In the genomic region with DNA sequence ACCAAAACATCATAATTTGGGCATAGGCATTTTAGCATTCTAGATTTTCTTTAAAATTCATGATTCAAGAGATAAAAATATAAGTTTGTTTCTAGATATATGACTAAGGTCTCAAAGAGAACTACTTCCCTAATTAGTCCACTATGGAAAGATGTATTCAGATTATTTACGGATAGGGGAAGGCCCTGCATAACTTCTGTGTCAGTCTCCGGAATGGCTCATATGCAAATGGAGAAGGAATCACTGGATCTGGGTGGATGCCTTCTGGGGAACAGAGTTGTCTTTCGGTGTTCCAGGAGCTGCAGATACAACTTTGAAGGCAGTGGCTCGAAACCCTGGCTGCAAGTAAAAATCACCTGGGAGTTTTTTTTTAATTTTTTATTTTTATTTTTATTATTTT, we compare ENCODE assay signal across 38 cellular contexts. TPM values are rescaled to one million over a fixed set of nuclear protein-coding genes. Genes with fewer than 3 reads are reported as not detected.
"Had no signal": no experiment of that assay in that cellular context is flagged by ENCODE, and none has a peak within 500 bp of the region (broad histone marks: within the 10 kb centered on the region; RNA-seq: fewer than 3 reads in every experiment).

No MANE protein-coding gene starts in this region.

- H3K27ac Mint-ChIP-seq: activated naive CD4-positive, alpha-beta T cell treated with anti-CD3 and anti-CD28 coated beads for 36 hours; activated naive CD8-positive, alpha-beta T cell treated with anti-CD3 and anti-CD28 coated beads, Interleukin-2, amount 10 ng/mL, durations not matched to agents 7 days and 5 days; activated T-helper 1 cell treated with anti-CD3 and anti-CD28 coated beads, Interleukin-12 subunit alpha, Interleukin-12 subunit beta, Interleukin-2, Interleukin-4 antibody, amounts not matched to agents 30 ng/mL and 10 ng/mL and 1 ng/mL, durations not matched to agents 14 hours and 24 hours and 36 hours; effector memory CD8-positive, alpha-beta T cell; neural progenitor cell; T-helper 2 cell treated with Interferon-gamma antibody and Interleukin-4, amounts not matched to agents 5 μg/mL and 100 μg/mL, for 36 hours had no signal

- H3K9me3 ChIP-seq: ascending aorta, lower lobe of right lung, right atrium auricular region, thyroid gland had no signal

- H3K4me2 ChIP-seq: neural progenitor cell had no signal

- H3K36me3 ChIP-seq: ascending aorta, brain microvascular endothelial cell, lower lobe of right lung, neural progenitor cell, right atrium auricular region, thyroid gland had no signal

- H3K36me3 Mint-ChIP-seq: activated naive CD8-positive, alpha-beta T cell treated with anti-CD3 and anti-CD28 coated beads, Interleukin-2, amount 10 ng/mL, durations not matched to agents 7 days and 5 days; natural killer cell; neural progenitor cell; stimulated activated memory B cell treated with anti-CD40 and anti-IgM and Interleukin-4, amounts not matched to agents 10 μg/mL and 1 μg/mL and 100 μg/mL, for 72 hours had no signal

- H3K9me3 Mint-ChIP-seq: activated naive CD4-positive, alpha-beta T cell treated with anti-CD3 and anti-CD28 coated beads for 36 hours; activated naive CD8-positive, alpha-beta T cell treated with anti-CD3 and anti-CD28 coated beads, Interleukin-2, amount 10 ng/mL, durations not matched to agents 7 days and 5 days; activated T-helper 1 cell treated with anti-CD3 and anti-CD28 coated beads, Interleukin-12 subunit alpha, Interleukin-12 subunit beta, Interleukin-2, Interleukin-4 antibody, amounts not matched to agents 30 ng/mL and 10 ng/mL and 1 ng/mL, durations not matched to agents 14 hours and 24 hours and 36 hours; effector memory CD8-positive, alpha-beta T cell; natural killer cell; T-helper 2 cell treated with Interferon-gamma antibody and Interleukin-4, amounts not matched to agents 5 μg/mL and 100 μg/mL, for 36 hours had no signal

- H3K4me3 ChIP-seq: ascending aorta, coronary artery, lower lobe of right lung, neural progenitor cell, right atrium auricular region, smooth muscle cell, thyroid gland had no signal

- H3K4me3 Mint-ChIP-seq: activated naive CD4-positive, alpha-beta T cell treated with anti-CD3 and anti-CD28 coated beads for 36 hours; activated naive CD8-positive, alpha-beta T cell treated with anti-CD3 and anti-CD28 coated beads, Interleukin-2, amount 10 ng/mL, durations not matched to agents 7 days and 5 days; activated T-helper 1 cell treated with anti-CD3 and anti-CD28 coated beads, Interleukin-12 subunit alpha, Interleukin-12 subunit beta, Interleukin-2, Interleukin-4 antibody, amounts not matched to agents 30 ng/mL and 10 ng/mL and 1 ng/mL, durations not matched to agents 14 hours and 24 hours and 36 hours; effector memory CD8-positive, alpha-beta T cell; natural killer cell; neural progenitor cell; stimulated activated memory B cell treated with anti-CD40 and anti-IgM and Interleukin-4, amounts not matched to agents 10 μg/mL and 1 μg/mL and 100 μg/mL, for 72 hours; stimulated activated naive CD8-positive, alpha-beta T cell treated with anti-CD3 and anti-CD28 coated beads, Interleukin-15, amount 100 ng/mL, for 72 hours; T-helper 2 cell treated with Interferon-gamma antibody and Interleukin-4, amounts not matched to agents 5 μg/mL and 100 μg/mL, for 36 hours had no signal

- H3K4me1 ChIP-seq: ascending aorta, neural progenitor cell, right atrium auricular region had no signal

- H3K9ac ChIP-seq: neural progenitor cell had no signal

- DNase-seq: activated CD4-positive, alpha-beta T cell treated with anti-CD3 and anti-CD28 coated beads for 4 hours; activated CD4-positive, alpha-beta T cell treated with anti-CD3 and anti-CD28 coated beads, Interleukin-2, amount 50 U/mL, for 48 hours; activated CD8-positive, alpha-beta memory T cell treated with anti-CD3 and anti-CD28 coated beads for 24 hours; activated effector memory CD4-positive, alpha-beta T cell treated with anti-CD3 and anti-CD28 coated beads, Interleukin-2, amount 50 U/mL, for 16 hours; activated naive CD4-positive, alpha-beta T cell treated with anti-CD3 and anti-CD28 coated beads for 36 hours; activated naive CD8-positive, alpha-beta T cell treated with anti-CD3 and anti-CD28 coated beads, Interleukin-2, amount 10 ng/mL, durations not matched to agents 7 days and 5 days; effector memory CD8-positive, alpha-beta T cell; head of caudate nucleus; hippocampal formation; kidney; lower lobe of right lung; natural killer cell; occipital lobe; stimulated activated CD4-positive, alpha-beta T cell treated with anti-CD3 and anti-CD28 coated beads, Interleukin-1b, Interleukin-23, amount 100 ng/mL, for 48 hours; stimulated activated CD4-positive, alpha-beta T cell treated with anti-CD3 and anti-CD28 coated beads, Interleukin-4, amount 100 ng/mL, for 4 hours; stimulated activated CD8-positive, alpha-beta memory T cell treated with anti-CD3 and anti-CD28 coated beads, Interleukin-4, amount 100 ng/mL, for 48 hours; substantia nigra; thyroid gland had no signal

- H3K27me3 ChIP-seq: ascending aorta, brain microvascular endothelial cell, neural progenitor cell, right atrium auricular region, thyroid gland had no signal

- H2AFZ ChIP-seq: neural progenitor cell had no signal

- ATAC-seq: effector memory CD8-positive, alpha-beta T cell; natural killer cell had no signal

- FAIRE-seq: kidney had no signal

- H3K27ac ChIP-seq: ascending aorta, brain microvascular endothelial cell, coronary artery, lower lobe of right lung, neural progenitor cell, right atrium auricular region, thyroid gland, VCaP had no signal

RNA-seq across cellular contexts. Expression of gene WFIKKN2, which starts 17.1 kb away (rescaled TPM):
- total RNA-seq: activated naive CD4-positive, alpha-beta T cell treated with anti-CD3 and anti-CD28 coated beads for 36 hours; activated naive CD8-positive, alpha-beta T cell treated with anti-CD3 and anti-CD28 coated beads, Interleukin-2, amount 10 ng/mL, durations not matched to agents 7 days and 5 days; activated T-helper 1 cell treated with anti-CD3 and anti-CD28 coated beads, Interleukin-12 subunit alpha, Interleukin-12 subunit beta, Interleukin-2, Interleukin-4 antibody, amounts not matched to agents 30 ng/mL and 10 ng/mL and 1 ng/mL, durations not matched to agents 14 hours and 24 hours and 36 hours; ascending aorta; mononuclear cell; natural killer cell; pulmonary artery endothelial cell; smooth muscle cell had no signal
- polyA plus RNA-seq: smooth muscle cell had no signal

RNA-seq across cellular contexts. Expression of gene ANKRD40CL, which starts 50.9 kb away (rescaled TPM):
- total RNA-seq: activated naive CD4-positive, alpha-beta T cell treated with anti-CD3 and anti-CD28 coated beads for 36 hours; activated naive CD8-positive, alpha-beta T cell treated with anti-CD3 and anti-CD28 coated beads, Interleukin-2, amount 10 ng/mL, durations not matched to agents 7 days and 5 days; activated T-helper 1 cell treated with anti-CD3 and anti-CD28 coated beads, Interleukin-12 subunit alpha, Interleukin-12 subunit beta, Interleukin-2, Interleukin-4 antibody, amounts not matched to agents 30 ng/mL and 10 ng/mL and 1 ng/mL, durations not matched to agents 14 hours and 24 hours and 36 hours; ascending aorta; cardiac septum; cerebellum; fibroblast of lung; fibroblast of villous mesenchyme; kidney; left lobe of liver; lower lobe of right lung; natural killer cell; occipital lobe; pulmonary artery endothelial cell; right atrium auricular region; smooth muscle cell; thyroid gland; ureter had no signal
- polyA plus RNA-seq: esophagus, fibroblast of lung, smooth muscle cell had no signal
